11 cellular contexts compared by ENCODE assay signal in the genomic region with DNA sequence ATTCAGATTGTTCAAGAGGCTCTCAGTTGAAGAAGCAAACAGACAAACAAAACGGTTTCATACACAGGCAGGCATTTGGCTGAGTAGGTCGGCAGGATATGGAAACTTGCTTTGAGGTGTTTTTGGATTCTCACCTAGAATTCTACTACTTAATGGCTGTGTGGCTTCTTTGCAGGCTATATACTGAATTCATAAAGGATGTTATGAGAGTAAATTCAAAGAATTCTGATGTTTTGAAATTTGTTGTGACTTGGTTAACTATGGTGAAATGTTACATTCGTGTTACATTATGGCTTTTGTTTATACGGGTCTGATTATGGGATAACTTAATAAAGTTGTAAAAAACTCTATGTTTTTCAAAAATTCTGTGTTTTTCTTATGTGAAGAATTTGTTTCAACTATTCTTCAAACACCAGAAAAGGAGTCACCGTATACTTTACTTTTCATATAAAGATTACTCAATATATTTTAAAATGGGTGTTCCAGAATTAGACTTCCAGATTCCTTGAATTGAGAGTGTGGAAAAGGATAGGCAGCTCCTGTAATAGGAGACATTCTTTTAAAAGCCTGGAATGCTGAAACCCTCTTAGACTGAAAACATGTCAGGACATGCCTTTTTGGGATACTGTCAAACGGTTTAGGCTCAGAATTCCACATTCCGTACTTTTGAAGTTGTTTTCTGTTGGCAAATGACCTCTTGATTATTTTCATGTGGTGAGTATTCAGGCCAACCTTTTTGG. TPM values are rescaled to one million over a fixed set of nuclear protein-coding genes. Genes with fewer than 3 reads are reported as not detected.
DNase-seq lines count a peak whose midpoint lies in the region; TF ChIP-seq lines count a peak whose summit lies in the region.
"Had no signal": no experiment of that assay in that cellular context is flagged by ENCODE, and none has a peak within 500 bp of the region (broad histone marks: within the 10 kb centered on the region; RNA-seq: fewer than 3 reads in every experiment).

No MANE protein-coding gene starts in this region.

- H3K9ac ChIP-seq in adipocyte (ENCODE audit: low read length): peak overlapping the region; percentile 85
- H3K9ac ChIP-seq: BLaER1 had no signal

- H3K4me3 ChIP-seq in adipocyte (ENCODE audit: low read length): peak overlapping the region; percentile 48
- H3K4me3 ChIP-seq: BLaER1 had no signal

- no peaks in the 10 kb centered on the region for H3K27me3 Mint-ChIP-seq in type B pancreatic cell
- H3K27me3 Mint-ChIP-seq: naive B cell had no signal

- no peaks in the 10 kb centered on the region for H3K9me3 Mint-ChIP-seq in type B pancreatic cell
- H3K9me3 Mint-ChIP-seq: naive B cell had no signal

- no peaks in the 10 kb centered on the region for H3K36me3 Mint-ChIP-seq in type B pancreatic cell
- H3K36me3 Mint-ChIP-seq: naive B cell had no signal

- TF ChIP-seq CTCF in type B pancreatic cell (conservative IDR thresholded peaks at IDR 0.05): no peak

- H3K4me3 Mint-ChIP-seq in type B pancreatic cell: no peak overlapping the region
- H3K4me3 Mint-ChIP-seq: naive B cell had no signal

- DNase-seq in NCI-H82 (lab: John Stamatoyannopoulos, UW) (peak; percentile 20), NCI-H82 treated with DMSO at 0.1 percent for 48 hours (lab: John Stamatoyannopoulos, UW; ENCODE audit: unreplicated experiment) (no peak), adipocyte (ENCODE audit: low read depth) (peak; percentile 88), kidney glomerular epithelial cell (lab: John Stamatoyannopoulos, UW) (peak; percentile 38), type B pancreatic cell (ENCODE audit: extremely low spot score, unreplicated experiment) (no peak), NCI-H526 treated with DMSO at 0.1 percent for 48 hours (lab: John Stamatoyannopoulos, UW) (no peak), nucleus accumbens (lab: John Stamatoyannopoulos, UW) (no peak), NCI-H128 (lab: John Stamatoyannopoulos, UW; ENCODE audit: unreplicated experiment) (no peak)
- DNase-seq: cerebellar nuclear complex, naive B cell had no signal

- no peaks in the 10 kb centered on the region for H3K27me3 ChIP-seq in adipocyte (replicated peaks; ENCODE audit: control insufficient read depth, insufficient read depth, low read length)
- H3K27me3 ChIP-seq: BLaER1 had no signal

- H3K27ac Mint-ChIP-seq in type B pancreatic cell: peak overlapping the region; percentile 86
- H3K27ac Mint-ChIP-seq: naive B cell had no signal

- peaks cover 67% of the 10 kb centered on the region for H3K4me1 Mint-ChIP-seq in type B pancreatic cell (ENCODE audit: unreplicated experiment)

- H3K9me3 ChIP-seq in adipocyte (ENCODE audit: control insufficient read depth, low read length): no peaks in the 10 kb centered on the region
- H3K9me3 ChIP-seq: BLaER1 had no signal

- no peaks in the 10 kb centered on the region for H3K36me3 ChIP-seq in adipocyte (ENCODE audit: control insufficient read depth, insufficient read depth, low read length, severe bottlenecking)
- H3K36me3 ChIP-seq: BLaER1 had no signal

- peaks cover 81% of the 10 kb centered on the region for H3K4me1 ChIP-seq in adipocyte (ENCODE audit: control insufficient read depth, insufficient read depth, low read length)

RNA-seq across cellular contexts. Expression of gene IRF2BP2, which starts 8.2 kb away (rescaled TPM):
- 181 and 202 TPM in 2 replicates for total RNA-seq in type B pancreatic cell (ENCODE audit: low replicate concordance)

Comparison
In these comparisons a context has a peak if more than half of its experiments do, and no peak if none do; other contexts are left out.
1. DNase-seq: peak in NCI-H82 (single experiment), adipocyte (single experiment) and kidney glomerular epithelial cell (single experiment); none in NCI-H82 treated with DMSO at 0.1 percent for 48 hours (single experiment), type B pancreatic cell (single experiment), NCI-H526 treated with DMSO at 0.1 percent for 48 hours (single experiment), nucleus accumbens (0 of 56) and NCI-H128 (single experiment).